ENCODE assay signal across 1 cellular context in genomic region chr3:186787642-186788481, GRCh38.
TF ChIP-seq lines count a peak whose summit lies in the region.

No MANE protein-coding gene starts in this region.

TF ChIP-seq in HEK293, 187 proteins besides CTCF, POLR2A, EP300 and RAD21 (continued from another document):
- TF ChIP-seq ZNF155 (tag by site-specific recombination; IDR thresholded peaks at IDR 0.05), result no peak
